Comparison of ENCODE assay signal across 8 cellular contexts in the genomic region with DNA sequence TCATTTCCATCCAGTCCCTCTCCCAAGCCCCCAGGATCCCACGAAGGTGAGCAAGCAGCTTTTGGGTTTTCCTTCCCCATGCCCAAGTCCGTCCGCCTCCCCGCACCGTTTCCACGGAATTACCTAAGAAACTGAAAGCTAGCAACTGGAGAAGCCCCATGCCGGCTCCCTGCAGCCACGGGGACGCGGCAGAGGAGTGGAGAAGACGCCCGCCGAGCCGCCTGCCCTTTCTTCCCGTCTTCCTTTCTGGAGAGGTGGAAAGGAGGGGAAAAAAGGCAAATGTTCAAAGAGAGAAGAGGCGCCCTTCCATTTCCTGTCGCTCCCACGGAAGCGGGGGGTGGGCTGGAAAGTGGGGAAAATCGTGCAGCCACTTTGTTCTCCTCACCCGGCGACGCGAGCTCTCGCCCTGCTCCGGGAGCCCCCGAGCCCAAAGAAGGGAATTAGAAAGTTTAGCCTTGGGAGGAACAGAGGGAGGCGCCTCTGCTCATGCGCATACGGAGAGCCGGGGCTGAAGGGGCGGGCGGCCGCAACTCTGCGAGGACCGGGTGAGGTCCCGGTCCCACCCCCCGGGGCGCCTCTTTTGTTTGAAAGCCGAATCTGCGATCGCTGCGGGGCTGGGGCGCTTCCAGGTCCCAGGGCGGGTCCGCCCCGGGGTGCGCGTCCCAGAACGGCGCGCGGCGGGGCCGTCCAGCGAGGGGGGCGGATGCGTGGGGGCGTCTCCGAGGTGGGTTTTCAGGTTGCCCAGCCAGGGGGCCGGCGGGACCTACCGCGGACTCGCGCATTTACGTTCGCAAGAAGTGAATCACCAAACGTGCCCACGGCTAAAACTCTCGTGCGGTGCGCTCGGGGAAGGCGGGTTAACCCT. TPM values are rescaled to one million over a fixed set of nuclear protein-coding genes. Genes with fewer than 3 reads are reported as not detected.
DNase-seq lines count a peak whose midpoint lies in the region; ATAC-seq, FAIRE-seq and TF ChIP-seq lines count a peak whose summit lies in the region.

Gene LAMB1 (minus strand): TSS at position 436 of the 865 bp plus-strand sequence. CDS start 276 bp downstream, at position 160.

- ATAC-seq in left colon (peak; percentile 67), HG03432 (IDR thresholded peaks at IDR 0.05; ENCODE audit: unreplicated experiment) (no peak)
- ATAC-seq in stimulated activated memory B cell treated with anti-CD40 and anti-IgM and Interleukin-4, amounts not matched to agents 10 μg/mL and 1 μg/mL and 100 μg/mL, for 72 hours = no peak

- no peak within 1 kb of the TSS for H3K27ac Mint-ChIP-seq in dendritic cell treated with granulocyte-macrophage colony-stimulating factor and Interleukin-4, amounts not matched to agents 40 ng/mL and 50 ng/mL, for 4 days
- H3K27ac Mint-ChIP-seq in stimulated activated memory B cell treated with anti-CD40 and anti-IgM and Interleukin-4, amounts not matched to agents 10 μg/mL and 1 μg/mL and 100 μg/mL, for 72 hours = no peak within 1 kb of the TSS

- CTCF ChIA-PET in AG04450 (lab: Charles Lee) (interaction anchor here (0.6 to 2.7 kb wide), 6 partner anchors 11 to 143 kb away, joined by 3 to 24 read pairs (median 4); no protein-coding TSS in a partner anchor), RWPE1 (lab: Yijun Ruan, JAX) (interaction anchor here (0.6 to 1.1 kb wide), 4 partner anchors 11 to 142 kb away, joined by 3 to 6 read pairs (median 4); no protein-coding TSS in a partner anchor)

- H3K4me1 Mint-ChIP-seq in dendritic cell treated with granulocyte-macrophage colony-stimulating factor and Interleukin-4, amounts not matched to agents 40 ng/mL and 50 ng/mL, for 4 days (ENCODE audit: low read depth) = peaks cover 17% of the 10 kb centered on the region
- H3K4me1 Mint-ChIP-seq in stimulated activated memory B cell treated with anti-CD40 and anti-IgM and Interleukin-4, amounts not matched to agents 10 μg/mL and 1 μg/mL and 100 μg/mL, for 72 hours = peaks cover 23% of the 10 kb centered on the region

- POLR2A ChIA-PET in AG04450 (lab: Yijun Ruan, JAX) (interaction anchor here (0.6 to 2.5 kb wide), 10 partner anchors 9 to 143 kb away, joined by 3 to 9 read pairs (median 4); no protein-coding TSS in a partner anchor), RWPE1 (lab: Yijun Ruan, JAX; ENCODE audit: low non-redundant PET) (no interaction called here)

- intact Hi-C loops in dendritic cell treated with granulocyte-macrophage colony-stimulating factor and Interleukin-4, amounts not matched to agents 40 ng/mL and 50 ng/mL, for 4 days (cut with micrococcal nuclease) = no loop called here
- intact Hi-C loops in left colon (cut with DNase I, micrococcal nuclease) = loop anchor here in 1 of 2 donors (5.0 kb wide), 1 partner anchor 66 kb away; no protein-coding TSS in a partner anchor

- H3K27ac ChIP-seq in AG04450 (ENCODE audit: low read depth, low read length) (peak within 1 kb of the TSS; percentile 86), RWPE1 (peak within 1 kb of the TSS; percentile 84)

- FAIRE-seq in H54 (lab: Jason Lieb, UNC) = no peak

- peak within 1 kb of the TSS; percentile 84 for H3K4me3 ChIP-seq in AG04450 (ENCODE audit: low read depth, low read length)

- peak; percentile 84 for TF ChIP-seq POLR2A in H54 (IDR thresholded peaks at IDR 0.05; ENCODE audit: low read depth, low read length)

- H3K9me3 Mint-ChIP-seq in dendritic cell treated with granulocyte-macrophage colony-stimulating factor and Interleukin-4, amounts not matched to agents 40 ng/mL and 50 ng/mL, for 4 days = no peaks in the 10 kb centered on the region
- no peaks in the 10 kb centered on the region for H3K9me3 Mint-ChIP-seq in stimulated activated memory B cell treated with anti-CD40 and anti-IgM and Interleukin-4, amounts not matched to agents 10 μg/mL and 1 μg/mL and 100 μg/mL, for 72 hours

- H3K27me3 Mint-ChIP-seq in dendritic cell treated with granulocyte-macrophage colony-stimulating factor and Interleukin-4, amounts not matched to agents 40 ng/mL and 50 ng/mL, for 4 days = peaks cover 74% of the 10 kb centered on the region
- H3K27me3 Mint-ChIP-seq in stimulated activated memory B cell treated with anti-CD40 and anti-IgM and Interleukin-4, amounts not matched to agents 10 μg/mL and 1 μg/mL and 100 μg/mL, for 72 hours = peaks cover 66% of the 10 kb centered on the region

- no peaks in the 10 kb centered on the region for H3K27me3 ChIP-seq in AG04450 (ENCODE audit: control insufficient read depth, insufficient read depth, low read length)

- peaks cover 7% of the 10 kb centered on the region; the same call in 1 of the 2 replicates for H3K9me3 ChIP-seq in AG04450 (ENCODE audit: control insufficient read depth, insufficient read depth, low read length)

- H3K4me3 Mint-ChIP-seq in dendritic cell treated with granulocyte-macrophage colony-stimulating factor and Interleukin-4, amounts not matched to agents 40 ng/mL and 50 ng/mL, for 4 days = peak within 1 kb of the TSS; percentile 61
- H3K4me3 Mint-ChIP-seq in stimulated activated memory B cell treated with anti-CD40 and anti-IgM and Interleukin-4, amounts not matched to agents 10 μg/mL and 1 μg/mL and 100 μg/mL, for 72 hours = peak within 1 kb of the TSS; percentile 77

- no peaks in the 10 kb centered on the region for H3K36me3 Mint-ChIP-seq in dendritic cell treated with granulocyte-macrophage colony-stimulating factor and Interleukin-4, amounts not matched to agents 40 ng/mL and 50 ng/mL, for 4 days (ENCODE audit: low read depth)
- no peaks in the 10 kb centered on the region for H3K36me3 Mint-ChIP-seq in stimulated activated memory B cell treated with anti-CD40 and anti-IgM and Interleukin-4, amounts not matched to agents 10 μg/mL and 1 μg/mL and 100 μg/mL, for 72 hours

- DNase-seq in AG04450 (ENCODE audit: low read depth, low spot score) (no peak), H54 (ENCODE audit: insufficient read length, low spot score) (peak; percentile 70), RWPE1 (ENCODE audit: low spot score) (peak; percentile 82), left colon (peak; percentile 85), hippocampal formation (lab: John Stamatoyannopoulos, UW) (no peak)

- TF ChIP-seq CTCF in AG04450 (IDR thresholded peaks at IDR 0.05; ENCODE audit: low read depth, low read length) (no peak), RWPE1 (conservative IDR thresholded peaks at IDR 0.05; ENCODE audit: low read depth) (no peak)

RNA-seq across cellular contexts. Expression of gene LAMB1, which starts in this region (rescaled TPM):
- 266 and 290 TPM in 2 replicates for polyA plus RNA-seq in AG04450 (2011; rRNA removed)
- 418 and 582 TPM in 2 replicates for polyA minus RNA-seq in AG04450 (2011; rRNA and poly(A)+ RNA removed)
- 100 to 1,000 TPM in 1 of 2 donors, 10 to 100 TPM in 1; 95.9 to 132 TPM for total RNA-seq in left colon

Comparison
In these comparisons a context has a peak if more than half of its experiments do, and no peak if none do; other contexts are left out.
1. DNase-seq: peak in H54 (single experiment), RWPE1 (single experiment) and left colon (2 of 2); none in AG04450 (single experiment) and hippocampal formation (0 of 2).